Comparison of ENCODE assay signal across 11 cellular contexts in genomic region chr18:49697757-49698595, GRCh38.
DNase-seq lines count a peak whose midpoint lies in the region; ATAC-seq, FAIRE-seq and TF ChIP-seq lines count a peak whose summit lies in the region.
"Had no signal": no experiment of that assay in that cellular context is flagged by ENCODE, and none has a peak within 500 bp of the region (broad histone marks: within the 10 kb centered on the region; RNA-seq: fewer than 3 reads in every experiment).

No MANE protein-coding gene starts in this region.

- H3K27me3 ChIP-seq in bronchial epithelial cell (ENCODE audit: control insufficient read depth, insufficient read depth, low read length), result no peaks in the 10 kb centered on the region
- H3K27me3 ChIP-seq in thyroid gland, result no peaks in the 10 kb centered on the region

- intact Hi-C loops in thyroid gland (cut with DNase I), result no loop called here

- H3K27ac ChIP-seq in thyroid gland, result peak overlapping the region; percentile 5 to 31 (median 20)

- DNase-seq in NCI-H82 (lab: John Stamatoyannopoulos, UW) (peak; percentile 23), NCI-H82 treated with DMSO at 0.1 percent for 48 hours (lab: John Stamatoyannopoulos, UW; ENCODE audit: unreplicated experiment) (no peak), bronchial epithelial cell (ENCODE audit: low read depth) (peak; percentile 45), kidney tubule cell (ENCODE audit: low spot score) (peak; percentile 51), thyroid gland (peak; percentile 62 to 77), NCI-H187 treated with DMSO at 0.1 percent for 48 hours (lab: John Stamatoyannopoulos, UW) (no peak), T-helper 1 cell (no peak)
- DNase-seq: activated CD8-positive, alpha-beta T cell treated with anti-CD3 and anti-CD28 coated beads, Interleukin-2, amount 10 ng/mL, durations not matched to agents 7 days and 5 days; activated naive CD8-positive, alpha-beta T cell treated with anti-CD3 and anti-CD28 coated beads for 36 hours had no signal

- TF ChIP-seq CTCF in bronchial epithelial cell (IDR thresholded peaks at IDR 0.05; ENCODE audit: insufficient read depth, low read length, severe bottlenecking), result no peak
- peak in 2 of 6 experiments; percentile 16 to 23 for TF ChIP-seq CTCF in thyroid gland (IDR thresholded peaks at IDR 0.05)

- H3K9me3 ChIP-seq in thyroid gland, result no peaks in the 10 kb centered on the region

- no peak for TF ChIP-seq POLR2A in thyroid gland (IDR thresholded peaks at IDR 0.05)

- no peaks in the 10 kb centered on the region for H3K36me3 ChIP-seq in bronchial epithelial cell (ENCODE audit: control insufficient read depth, insufficient read depth, low read length)
- H3K36me3 ChIP-seq in thyroid gland, result no peaks in the 10 kb centered on the region

- ATAC-seq in GM19035 (IDR thresholded peaks at IDR 0.05; ENCODE audit: unreplicated experiment), result no peak
- ATAC-seq: activated CD8-positive, alpha-beta T cell treated with anti-CD3 and anti-CD28 coated beads, Interleukin-2, amount 10 ng/mL, durations not matched to agents 7 days and 5 days had no signal

- H3K4me1 ChIP-seq in thyroid gland, result peaks cover 24 to 26% of the 10 kb centered on the region in 2 donors

- 51 to 58% methylated on average over 8 of the region's 8 CpGs for WGBS in thyroid gland, 2 donors

- no peak for FAIRE-seq in bronchial epithelial cell (lab: Jason Lieb, UNC)
- FAIRE-seq: endometrium had no signal

- H3K4me3 ChIP-seq in bronchial epithelial cell (ENCODE audit: low read depth, low read length) (no peak overlapping the region), thyroid gland (replicated peaks in 1 of 3) (no peak overlapping the region)

Comparison
In these comparisons a context has a peak if more than half of its experiments do, and no peak if none do; other contexts are left out.
1. DNase-seq: peak in NCI-H82 (single experiment), bronchial epithelial cell (single experiment), kidney tubule cell (single experiment) and thyroid gland (2 of 2); none in NCI-H82 treated with DMSO at 0.1 percent for 48 hours (single experiment), NCI-H187 treated with DMSO at 0.1 percent for 48 hours (single experiment) and T-helper 1 cell (0 of 5).